ENCODE assay signal across 1 cellular context in genomic region chr3:121552797-121553196, GRCh38.
TF ChIP-seq lines count a peak whose summit lies in the region.

No MANE protein-coding gene starts in this region.

TF ChIP-seq in HepG2, 621 proteins besides CTCF, POLR2A, EP300 and RAD21:
- no peak for TF ChIP-seq NFKBIZ (CRISPR knock-in tag; IDR thresholded peaks at IDR 0.05)
- no peak for TF ChIP-seq ZSCAN31 (CRISPR knock-in tag; IDR thresholded peaks at IDR 0.05; ENCODE audit: low read depth)
- TF ChIP-seq DMTF1 (CRISPR knock-in tag; IDR thresholded peaks at IDR 0.05) = 0 out of 2 replicates have a peak, but pooled peaks have one; percentile 35
- TF ChIP-seq YY1 (IDR thresholded peaks at IDR 0.05; ENCODE audit: insufficient read depth, insufficient replicate concordance, low read depth, low read length) = no peak
- TF ChIP-seq KMT2B (CRISPR knock-in tag; IDR thresholded peaks at IDR 0.05) = no peak
- TF ChIP-seq TAF1 (CRISPR knock-in tag; IDR thresholded peaks at IDR 0.05) = no peak
- no peak for TF ChIP-seq ZNF446 (CRISPR knock-in tag; IDR thresholded peaks at IDR 0.05)
- no peak for TF ChIP-seq FOSL1 (CRISPR knock-in tag; IDR thresholded peaks at IDR 0.05; ENCODE audit: borderline replicate concordance)
